29 cellular contexts compared by ENCODE assay signal in genomic region chr4:20101831-20102230, GRCh38.
"Had no signal": no experiment of that assay in that cellular context is flagged by ENCODE, and none has a peak within 500 bp of the region (broad histone marks: within the 10 kb centered on the region; RNA-seq: fewer than 3 reads in every experiment).

No MANE protein-coding gene starts in this region.

- H3K4me3 Mint-ChIP-seq: dendritic cell treated with granulocyte-macrophage colony-stimulating factor and Interleukin-4, amounts not matched to agents 40 ng/mL and 50 ng/mL, for 4 days; effector memory CD8-positive, alpha-beta T cell; endodermal cell had no signal

- H3K4me1 Mint-ChIP-seq: endodermal cell had no signal

- DNase-seq: colonic mucosa; cortex of kidney; dermis blood vessel endothelial cell; dorsolateral prefrontal cortex; effector CD4-positive, alpha-beta T cell; effector CD8-positive, alpha-beta T cell; effector memory CD4-positive, alpha-beta T cell; effector memory CD8-positive, alpha-beta T cell; endodermal cell; erythroblast; esophagus squamous epithelium; foreskin fibroblast; foreskin keratinocyte; foreskin melanocyte; gastrocnemius medialis; glutamatergic neuron; head of caudate nucleus; heart left ventricle; heart right ventricle had no signal

- FAIRE-seq: colon, endometrium, endothelial cell of umbilical vein, frontal cortex had no signal

- H3K27ac ChIP-seq: colonic mucosa, coronary artery, dorsolateral prefrontal cortex, epithelial cell of prostate, esophagus muscularis mucosa, esophagus squamous epithelium, foreskin keratinocyte, gastrocnemius medialis, gastroesophageal sphincter, heart left ventricle, heart right ventricle had no signal

- H3K27me3 Mint-ChIP-seq: dendritic cell treated with granulocyte-macrophage colony-stimulating factor and Interleukin-4, amounts not matched to agents 40 ng/mL and 50 ng/mL, for 4 days; effector memory CD8-positive, alpha-beta T cell had no signal

- ATAC-seq: effector memory CD8-positive, alpha-beta T cell; esophagus mucosa; foreskin keratinocyte; gastrocnemius medialis; gastroesophageal sphincter; heart left ventricle; heart right ventricle had no signal

- H3K27ac Mint-ChIP-seq: dendritic cell treated with granulocyte-macrophage colony-stimulating factor and Interleukin-4, amounts not matched to agents 40 ng/mL and 50 ng/mL, for 4 days; effector memory CD8-positive, alpha-beta T cell; endodermal cell had no signal
